1 cellular context compared by ENCODE assay signal in genomic region chr13:25847145-25847544, GRCh38.
TF ChIP-seq lines count a peak whose summit lies in the region.

No MANE protein-coding gene starts in this region.

TF ChIP-seq in WTC11, 78 proteins besides CTCF, POLR2A, EP300 and RAD21 (continued from another document):
- no peak for TF ChIP-seq ZNF425 (CRISPR knock-in tag; conservative IDR thresholded peaks at IDR 0.05)
- no peak for TF ChIP-seq MAX (CRISPR knock-in tag; IDR thresholded peaks at IDR 0.05)
